ENCODE assay signal across 11 cellular contexts in the genomic region with DNA sequence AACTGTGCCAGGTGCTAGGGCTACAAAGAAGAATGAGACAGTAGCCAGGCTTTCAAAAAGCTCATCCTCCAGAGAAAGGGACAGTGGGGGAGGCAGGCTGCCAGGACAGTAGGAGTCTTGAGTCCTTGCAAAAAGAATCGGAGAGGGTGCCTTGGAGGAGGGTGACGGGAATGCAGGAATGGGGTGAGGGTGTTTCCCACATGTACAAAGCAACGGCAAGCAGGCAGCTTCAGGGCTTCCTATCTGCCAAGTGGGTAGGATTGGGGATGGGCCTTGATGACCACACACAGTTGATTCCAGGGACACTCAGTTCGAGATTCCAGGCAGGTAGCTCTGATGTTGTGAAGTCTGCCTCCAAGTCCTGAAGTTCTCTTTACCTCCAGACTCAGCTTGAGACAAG. TPM values are rescaled to one million over a fixed set of nuclear protein-coding genes. Genes with fewer than 3 reads are reported as not detected.
DNase-seq lines count a peak whose midpoint lies in the region; ATAC-seq and TF ChIP-seq lines count a peak whose summit lies in the region.
"Had no signal": no experiment of that assay in that cellular context is flagged by ENCODE, and none has a peak within 500 bp of the region (broad histone marks: within the 10 kb centered on the region; RNA-seq: fewer than 3 reads in every experiment).

No MANE protein-coding gene starts in this region.

- H3K9me3 Mint-ChIP-seq in activated naive CD4-positive, alpha-beta T cell treated with anti-CD3 and anti-CD28 coated beads, Interleukin-2, amount 50 U/mL, for 24 hours, result no peaks in the 10 kb centered on the region
- H3K9me3 Mint-ChIP-seq in type B pancreatic cell, result no peaks in the 10 kb centered on the region

- no peaks in the 10 kb centered on the region for H3K27me3 Mint-ChIP-seq in activated naive CD4-positive, alpha-beta T cell treated with anti-CD3 and anti-CD28 coated beads, Interleukin-2, amount 50 U/mL, for 24 hours
- H3K27me3 Mint-ChIP-seq in type B pancreatic cell, result peaks cover 63% of the 10 kb centered on the region

- no peaks in the 10 kb centered on the region for H3K36me3 Mint-ChIP-seq in activated naive CD4-positive, alpha-beta T cell treated with anti-CD3 and anti-CD28 coated beads, Interleukin-2, amount 50 U/mL, for 24 hours
- no peaks in the 10 kb centered on the region for H3K36me3 Mint-ChIP-seq in type B pancreatic cell

- H3K27ac Mint-ChIP-seq in activated naive CD4-positive, alpha-beta T cell treated with anti-CD3 and anti-CD28 coated beads, Interleukin-2, amount 50 U/mL, for 24 hours, result peak overlapping the region; percentile 55
- H3K27ac Mint-ChIP-seq in type B pancreatic cell, result no peak overlapping the region

- ATAC-seq in SK-N-SH treated with all-trans-retinoic acid at 6 μM for 48 hours, result peak; percentile 7
- no peak for ATAC-seq in HG03521 (IDR thresholded peaks at IDR 0.05; ENCODE audit: unreplicated experiment)
- no peak for ATAC-seq in HG03097 (IDR thresholded peaks at IDR 0.05; ENCODE audit: low FRiP score, unreplicated experiment)

- peak overlapping the region; percentile 90 for H3K4me3 Mint-ChIP-seq in activated naive CD4-positive, alpha-beta T cell treated with anti-CD3 and anti-CD28 coated beads, Interleukin-2, amount 50 U/mL, for 24 hours
- peak overlapping the region; percentile 89 for H3K4me3 Mint-ChIP-seq in type B pancreatic cell

- DNase-seq in activated naive CD4-positive, alpha-beta T cell (lab: John Stamatoyannopoulos, UW), result no peak
- DNase-seq in islet precursor cell (peak; percentile 54), type B pancreatic cell (ENCODE audit: extremely low spot score, unreplicated experiment) (no peak), hepatic stellate cell (ENCODE audit: low spot score) (no peak)
- DNase-seq: GOT3, NCI-H345, Right ventricle myocardium superior had no signal

- no peak for TF ChIP-seq CTCF in type B pancreatic cell (conservative IDR thresholded peaks at IDR 0.05)

- peaks cover 35% of the 10 kb centered on the region for H3K4me1 Mint-ChIP-seq in activated naive CD4-positive, alpha-beta T cell treated with anti-CD3 and anti-CD28 coated beads, Interleukin-2, amount 50 U/mL, for 24 hours
- peaks cover 12% of the 10 kb centered on the region for H3K4me1 Mint-ChIP-seq in type B pancreatic cell (ENCODE audit: unreplicated experiment)

TF ChIP-seq in SK-N-SH treated with all-trans-retinoic acid at 6 μM for 48 hours, 23 proteins besides CTCF, POLR2A, EP300 and RAD21:
- TF ChIP-seq CSDC2 (CRISPR knock-in tag; IDR thresholded peaks at IDR 0.05), result no peak
- TF ChIP-seq, protein P1, sequence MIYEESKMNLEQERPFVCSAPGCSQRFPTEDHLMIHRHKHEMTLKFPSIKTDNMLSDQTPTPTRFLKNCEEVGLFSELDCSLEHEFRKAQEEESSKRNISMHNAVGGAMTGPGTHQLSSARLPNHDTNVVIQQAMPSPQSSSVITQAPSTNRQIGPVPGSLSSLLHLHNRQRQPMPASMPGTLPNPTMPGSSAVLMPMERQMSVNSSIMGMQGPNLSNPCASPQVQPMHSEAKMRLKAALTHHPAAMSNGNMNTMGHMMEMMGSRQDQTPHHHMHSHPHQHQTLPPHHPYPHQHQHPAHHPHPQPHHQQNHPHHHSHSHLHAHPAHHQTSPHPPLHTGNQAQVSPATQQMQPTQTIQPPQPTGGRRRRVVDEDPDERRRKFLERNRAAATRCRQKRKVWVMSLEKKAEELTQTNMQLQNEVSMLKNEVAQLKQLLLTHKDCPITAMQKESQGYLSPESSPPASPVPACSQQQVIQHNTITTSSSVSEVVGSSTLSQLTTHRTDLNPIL (CRISPR knock-in tag; IDR thresholded peaks at IDR 0.05; ENCODE audit: low read depth), result no peak
- TF ChIP-seq ESRRG (CRISPR knock-in tag; IDR thresholded peaks at IDR 0.05), result no peak
- no peak for TF ChIP-seq PPARA (CRISPR knock-in tag; IDR thresholded peaks at IDR 0.05; ENCODE audit: borderline replicate concordance)
- no peak for TF ChIP-seq ZFP30 (CRISPR knock-in tag; IDR thresholded peaks at IDR 0.05)

RNA-seq across cellular contexts. Expression of gene C17orf67, which starts 54.4 kb away (rescaled TPM):
- total RNA-seq in type B pancreatic cell (ENCODE audit: low replicate concordance), result 2.0 and 4.1 TPM in 2 replicates

RNA-seq across cellular contexts. Expression of gene DGKE, which starts 54.6 kb away (rescaled TPM):
- 5.3 and 6.9 TPM in 2 replicates for total RNA-seq in type B pancreatic cell (ENCODE audit: low replicate concordance)
